In genomic region chr7:151875862-151876111, GRCh38 we compare ENCODE assay signal across 1 cellular context.
TF ChIP-seq lines count a peak whose summit lies in the region.

No MANE protein-coding gene starts in this region.

TF ChIP-seq in HepG2, 621 proteins besides CTCF, POLR2A, EP300 and RAD21:
- no peak for TF ChIP-seq TFDP1 (CRISPR knock-in tag; IDR thresholded peaks at IDR 0.05; ENCODE audit: borderline replicate concordance)
- no peak for TF ChIP-seq ZNF737 (CRISPR knock-in tag; IDR thresholded peaks at IDR 0.05; ENCODE audit: borderline replicate concordance)
- TF ChIP-seq ZNF652 (CRISPR knock-in tag; IDR thresholded peaks at IDR 0.05; ENCODE audit: borderline replicate concordance, low read depth) = no peak
- TF ChIP-seq ZNF577 (CRISPR knock-in tag; IDR thresholded peaks at IDR 0.05; ENCODE audit: borderline replicate concordance, low read depth) = no peak
- no peak for TF ChIP-seq ZNF570 (CRISPR knock-in tag; IDR thresholded peaks at IDR 0.05; ENCODE audit: borderline replicate concordance)
- TF ChIP-seq ZNF678 (CRISPR knock-in tag; IDR thresholded peaks at IDR 0.05) = no peak
- no peak for TF ChIP-seq MED8 (CRISPR knock-in tag; IDR thresholded peaks at IDR 0.05; ENCODE audit: insufficient replicate concordance)
